ENCODE assay signal across 1 cellular context in genomic region chr1:44701141-44701573, GRCh38.
TF ChIP-seq lines count a peak whose summit lies in the region.

No MANE protein-coding gene starts in this region.

TF ChIP-seq in HepG2, 621 proteins besides CTCF, POLR2A, EP300 and RAD21 (continued from another document and continues in another):
- TF ChIP-seq ZNF318 (CRISPR knock-in tag; IDR thresholded peaks at IDR 0.05) (no peak), ZNF709 (CRISPR knock-in tag; IDR thresholded peaks at IDR 0.05) (no peak), THAP11 (CRISPR knock-in tag; IDR thresholded peaks at IDR 0.05) (peak; percentile 38; the same call in 1 of the 2 replicates), HMGXB3 (CRISPR knock-in tag; IDR thresholded peaks at IDR 0.05; ENCODE audit: borderline replicate concordance) (no peak), HHEX (CRISPR knock-in tag; IDR thresholded peaks at IDR 0.05) (0 out of 2 replicates have a peak, but pooled peaks have one; percentile 44), SP1 (IDR thresholded peaks at IDR 0.05) (no peak), SP1 (CRISPR knock-in tag; IDR thresholded peaks at IDR 0.05) (no peak), AKNA (CRISPR knock-in tag; IDR thresholded peaks at IDR 0.05; ENCODE audit: borderline replicate concordance) (no peak), ZNF670 (CRISPR knock-in tag; IDR thresholded peaks at IDR 0.05; ENCODE audit: borderline replicate concordance) (no peak), TFDP1 (CRISPR knock-in tag; IDR thresholded peaks at IDR 0.05; ENCODE audit: borderline replicate concordance) (no peak), ZFP36 (IDR thresholded peaks at IDR 0.05; ENCODE audit: borderline replicate concordance, low read depth, low read length, partially characterized antibody) (no peak), ZNF124 (CRISPR knock-in tag; IDR thresholded peaks at IDR 0.05) (0 out of 2 replicates have a peak, but pooled peaks have one; percentile 24), ZKSCAN8 (CRISPR knock-in tag; IDR thresholded peaks at IDR 0.05; ENCODE audit: borderline replicate concordance) (no peak), ZNF891 (CRISPR knock-in tag; IDR thresholded peaks at IDR 0.05) (no peak), RXRA (CRISPR knock-in tag; IDR thresholded peaks at IDR 0.05) (peak; percentile 87; the same call in 1 of the 2 replicates), ZFYVE20 (CRISPR knock-in tag; IDR thresholded peaks at IDR 0.05; ENCODE audit: borderline replicate concordance, low read depth) (no peak), SMAD3 (CRISPR knock-in tag; IDR thresholded peaks at IDR 0.05) (peak; percentile 26; the same call in 1 of the 2 replicates), CEBPB (IDR thresholded peaks at IDR 0.05; ENCODE audit: borderline replicate concordance, low read depth, low read length) (no peak), MLLT10 (CRISPR knock-in tag; IDR thresholded peaks at IDR 0.05) (no peak), MIXL1 (CRISPR knock-in tag; IDR thresholded peaks at IDR 0.05) (no peak), EZH2 (conservative IDR thresholded peaks at IDR 0.05; ENCODE audit: low read depth, low read length) (no peak), KAT7 (CRISPR knock-in tag; IDR thresholded peaks at IDR 0.05; ENCODE audit: borderline replicate concordance) (no peak), ZNF746 (CRISPR knock-in tag; IDR thresholded peaks at IDR 0.05) (no peak), ASH2L (IDR thresholded peaks at IDR 0.05; ENCODE audit: insufficient read length, low read depth, low read length) (no peak), ZNF251 (CRISPR knock-in tag; IDR thresholded peaks at IDR 0.05) (no peak), HIVEP1 (CRISPR knock-in tag; IDR thresholded peaks at IDR 0.05) (no peak), ZNF780A (CRISPR knock-in tag; IDR thresholded peaks at IDR 0.05) (no peak), ZBTB4 (CRISPR knock-in tag; IDR thresholded peaks at IDR 0.05; ENCODE audit: borderline replicate concordance) (no peak), ZNF367 (CRISPR knock-in tag; IDR thresholded peaks at IDR 0.05; ENCODE audit: borderline replicate concordance) (no peak), NONO (IDR thresholded peaks at IDR 0.05) (no peak), NONO (CRISPR knock-in tag; conservative IDR thresholded peaks at IDR 0.05) (no peak; the same call in 1 of the 2 replicates), DNMT3B (CRISPR knock-in tag; conservative IDR thresholded peaks at IDR 0.05) (no peak), MAX (IDR thresholded peaks at IDR 0.05) (0 out of 2 replicates have a peak, but pooled peaks have one; percentile 33), PAX8 (CRISPR knock-in tag; IDR thresholded peaks at IDR 0.05; ENCODE audit: borderline replicate concordance) (no peak), RARG (CRISPR knock-in tag; IDR thresholded peaks at IDR 0.05; ENCODE audit: low read depth) (no peak), NFIC (IDR thresholded peaks at IDR 0.05; ENCODE audit: low read length) (peak; percentile 63; the same call in 1 of the 2 replicates), ESRRA (CRISPR knock-in tag; IDR thresholded peaks at IDR 0.05; ENCODE audit: low read depth) (no peak), ZZZ3 (CRISPR knock-in tag; IDR thresholded peaks at IDR 0.05; ENCODE audit: borderline replicate concordance) (no peak), ZBTB3 (CRISPR knock-in tag; IDR thresholded peaks at IDR 0.05; ENCODE audit: borderline replicate concordance, low read depth) (no peak), ZNF614 (CRISPR knock-in tag; IDR thresholded peaks at IDR 0.05; ENCODE audit: borderline replicate concordance) (no peak), MXI1 (IDR thresholded peaks at IDR 0.05; ENCODE audit: borderline replicate concordance, low read depth, low read length) (0 out of 3 replicates have a peak, but pooled peaks have one; percentile 16)
